ENCODE assay signal across 28 cellular contexts in the genomic region with DNA sequence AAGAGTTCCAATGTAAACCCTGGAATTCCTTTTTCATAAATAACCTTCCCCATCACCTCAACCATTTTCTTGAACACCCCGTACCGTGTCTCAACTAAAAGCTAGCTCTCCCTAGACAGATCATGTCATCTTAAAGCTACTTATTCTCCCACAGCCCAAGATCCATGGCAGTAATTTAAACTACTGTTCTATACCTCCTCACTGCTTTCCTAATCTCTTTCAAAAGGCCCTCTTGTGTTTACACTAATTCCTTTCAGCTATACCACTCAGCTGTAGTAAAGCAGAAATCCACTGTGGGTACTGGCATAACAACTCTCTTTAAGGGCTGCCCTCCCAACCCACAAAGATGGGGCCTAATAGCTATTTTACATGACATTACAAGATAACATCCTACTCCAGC.
"Had no signal": no experiment of that assay in that cellular context is flagged by ENCODE, and none has a peak within 500 bp of the region (broad histone marks: within the 10 kb centered on the region; RNA-seq: fewer than 3 reads in every experiment).

No MANE protein-coding gene starts in this region.

- FAIRE-seq: endometrium, islet of Langerhans, keratinocyte had no signal

- H3K4me3 Mint-ChIP-seq: dendritic cell treated with granulocyte-macrophage colony-stimulating factor and Interleukin-4, amounts not matched to agents 40 ng/mL and 50 ng/mL, for 4 days; effector memory CD8-positive, alpha-beta T cell; endodermal cell; mesothelial cell of epicardium; naive B cell had no signal

- DNase-seq: colonic mucosa; cortex of kidney; effector CD8-positive, alpha-beta T cell; effector memory CD8-positive, alpha-beta T cell; endodermal cell; erythroblast; esophagus squamous epithelium; foreskin fibroblast; foreskin melanocyte; gastrocnemius medialis; glutamatergic neuron; head of caudate nucleus; heart right ventricle; hippocampal formation; left cardiac atrium; left lung; left ventricle myocardium superior; lower lobe of right lung; mesenchymal stem cell; mucosa of descending colon; naive B cell had no signal

- H3K27me3 Mint-ChIP-seq: dendritic cell treated with granulocyte-macrophage colony-stimulating factor and Interleukin-4, amounts not matched to agents 40 ng/mL and 50 ng/mL, for 4 days; effector memory CD8-positive, alpha-beta T cell; naive B cell had no signal

- H3K4me1 ChIP-seq: colonic mucosa, esophagus squamous epithelium, gastrocnemius medialis, heart right ventricle, left lung, lower lobe of right lung had no signal

- H3K9me3 ChIP-seq: colonic mucosa, esophagus squamous epithelium, gastrocnemius medialis, heart right ventricle, left lung, lower lobe of right lung, mucosa of descending colon had no signal

- H3K4me1 Mint-ChIP-seq: naive B cell had no signal

- H3K36me3 Mint-ChIP-seq: naive B cell had no signal

- H3K9me3 Mint-ChIP-seq: dendritic cell treated with granulocyte-macrophage colony-stimulating factor and Interleukin-4, amounts not matched to agents 40 ng/mL and 50 ng/mL, for 4 days; effector memory CD8-positive, alpha-beta T cell; endodermal cell; mesothelial cell of epicardium had no signal

- H3K27ac Mint-ChIP-seq: dendritic cell treated with granulocyte-macrophage colony-stimulating factor and Interleukin-4, amounts not matched to agents 40 ng/mL and 50 ng/mL, for 4 days; effector memory CD8-positive, alpha-beta T cell; endodermal cell; mesothelial cell of epicardium; naive B cell had no signal

- H3K27me3 ChIP-seq: colonic mucosa, esophagus squamous epithelium, gastrocnemius medialis, heart right ventricle, left lung had no signal

- ATAC-seq: effector memory CD8-positive, alpha-beta T cell; esophagus mucosa; gastrocnemius medialis; heart right ventricle; left cardiac atrium; left lung; left ventricle myocardium superior; lower lobe of right lung; mucosa of descending colon had no signal

- H3K4me3 ChIP-seq: colonic mucosa, esophagus squamous epithelium, gastrocnemius medialis, heart right ventricle, left lung, lower lobe of right lung, mucosa of descending colon had no signal

- H3K36me3 ChIP-seq: colonic mucosa, gastrocnemius medialis, lower lobe of right lung had no signal

- H3K27ac ChIP-seq: colonic mucosa, epithelial cell of prostate, esophagus squamous epithelium, gastrocnemius medialis, heart right ventricle, left lung, lower lobe of right lung had no signal
